ENCODE assay signal across 8 cellular contexts in genomic region chr6:130365166-130366010, GRCh38. TPM values are rescaled to one million over a fixed set of nuclear protein-coding genes. Genes with fewer than 3 reads are reported as not detected.
DNase-seq lines count a peak whose midpoint lies in the region; ATAC-seq, FAIRE-seq and TF ChIP-seq lines count a peak whose summit lies in the region.

No MANE protein-coding gene starts in this region.

- intact Hi-C loops in right lobe of liver (cut with DNase I), result no loop called here

- WGBS in right lobe of liver (ENCODE audit: insufficient coverage, low coverage, low lambda C conversion rate, missing lambda C conversion rate), result 13% methylated on average over 9 of the region's 74 CpGs

- peak overlapping the region in 1 of 3 donors; percentile 24 for H3K27ac ChIP-seq in right lobe of liver

- TF ChIP-seq POLR2A in right lobe of liver (IDR thresholded peaks at IDR 0.05), result no peak

- H3K27me3 ChIP-seq in right lobe of liver, result peaks cover 0 to 5% of the 10 kb centered on the region in 2 donors

- H3K9me3 ChIP-seq in right lobe of liver, result no peaks in the 10 kb centered on the region

- H3K4me1 ChIP-seq in right lobe of liver, result peaks cover 0 to 14% (median 0%) of the 10 kb centered on the region in 4 donors

- no peak for FAIRE-seq in HTR-8/SVneo (lab: Jason Lieb, UNC)

- DNase-seq in AG08395 (ENCODE audit: low spot score) (peak; percentile 78), HTR-8/SVneo (ENCODE audit: insufficient read length, low spot score) (peak; percentile 65), dermis blood vessel endothelial cell (peak; percentile 52), right lobe of liver (peak in 2 of 3 donors; percentile 35 to 56), NCI-H128 (lab: John Stamatoyannopoulos, UW; ENCODE audit: unreplicated experiment) (no peak)
- DNase-seq in activated CD4-positive, alpha-beta T cell treated with anti-CD3 and anti-CD28 coated beads for 1 hour, result peak; percentile 17
- DNase-seq in stimulated activated CD8-positive, alpha-beta memory T cell treated with anti-CD3 and anti-CD28 coated beads, Interleukin-15, amount 100 ng/mL, for 24 hours (ENCODE audit: low read depth), result peak; percentile 28

- no peaks in the 10 kb centered on the region for H3K36me3 ChIP-seq in right lobe of liver

- peak overlapping the region; percentile 44 to 52 (median 44) for H3K4me3 ChIP-seq in right lobe of liver

- ATAC-seq in GM19351 (IDR thresholded peaks at IDR 0.05; ENCODE audit: unreplicated experiment) (peak; percentile 52), right lobe of liver (peak; percentile 62 to 75 (median 68))

- peak; percentile 18 to 43 (median 38) for TF ChIP-seq CTCF in right lobe of liver (IDR thresholded peaks at IDR 0.05)

RNA-seq across cellular contexts. Expression of gene TMEM200A, which starts 0.4 kb away (rescaled TPM):
- total RNA-seq in dermis blood vessel endothelial cell (0.14 and 0.34 TPM in 2 replicates), right lobe of liver (1 to 10 TPM in 1 of 6 experiments, under 1 TPM in 2, not detected in 3; 0.18 to 1.5 (median 0.31) TPM)
